8 cellular contexts compared by ENCODE assay signal in genomic region chr6:26103141-26103769, GRCh38. TPM values are rescaled to one million over a fixed set of nuclear protein-coding genes. Genes with fewer than 3 reads are reported as not detected.
DNase-seq lines count a peak whose midpoint lies in the region; ATAC-seq and TF ChIP-seq lines count a peak whose summit lies in the region.

No MANE protein-coding gene starts in this region.

- H3K9me3 Mint-ChIP-seq in chondrocyte (ENCODE audit: low read depth) = no peaks in the 10 kb centered on the region

- peak; percentile 76 for ATAC-seq in GM21619 (IDR thresholded peaks at IDR 0.05; ENCODE audit: unreplicated experiment)
- peak; percentile 11 for ATAC-seq in mucosa of descending colon
- no peak for ATAC-seq in HG02938 (IDR thresholded peaks at IDR 0.05; ENCODE audit: unreplicated experiment)

- peaks cover 27% of the 10 kb centered on the region for H3K4me1 Mint-ChIP-seq in chondrocyte (ENCODE audit: low read depth)

- H3K27ac Mint-ChIP-seq in chondrocyte (ENCODE audit: unreplicated experiment) = peak overlapping the region; percentile 96

- H3K27ac ChIP-seq in C4-2B = peak overlapping the region; percentile 89

- no peak for TF ChIP-seq CTCF in C4-2B (conservative IDR thresholded peaks at IDR 0.05)
- no peak for TF ChIP-seq CTCF in chondrocyte (IDR thresholded peaks at IDR 0.05)
- no peak for TF ChIP-seq CTCF in mucosa of descending colon (IDR thresholded peaks at IDR 0.05)

- peaks cover 17% of the 10 kb centered on the region for H3K4me1 ChIP-seq in mucosa of descending colon (ENCODE audit: low read depth)

- no peaks in the 10 kb centered on the region for H3K9me3 ChIP-seq in mucosa of descending colon

- H3K36me3 Mint-ChIP-seq in chondrocyte (ENCODE audit: low read depth) = no peaks in the 10 kb centered on the region

- H3K4me3 Mint-ChIP-seq in chondrocyte (ENCODE audit: unreplicated experiment) = peak overlapping the region; percentile 77

- no peak overlapping the region for H3K4me3 ChIP-seq in mucosa of descending colon

- intact Hi-C loops in mucosa of descending colon (cut with DNase I, micrococcal nuclease) = loop anchor here in 1 of 2 donors (5.0 kb wide), 1 partner anchor 41 kb away; no protein-coding TSS in a partner anchor

- no peaks in the 10 kb centered on the region for H3K36me3 ChIP-seq in mucosa of descending colon (ENCODE audit: low read depth)

- DNase-seq in M059J (ENCODE audit: low read depth) (peak; percentile 81), chondrocyte (ENCODE audit: low spot score) (no peak), mucosa of descending colon (no peak), GM19238 (ENCODE audit: insufficient read length, low spot score) (no peak)
- DNase-seq in activated effector memory CD4-positive, alpha-beta T cell treated with Interleukin-2 at 50 U/mL for 16 hours = no peak

- no peaks in the 10 kb centered on the region for H3K27me3 Mint-ChIP-seq in chondrocyte (ENCODE audit: low read depth)

RNA-seq across cellular contexts. Expression of gene HFE, which starts 16.0 kb away (rescaled TPM):
- 16.9 and 20.6 TPM in 2 replicates for total RNA-seq in M059J (2014; rRNA removed; shearing (Covaris generic))
- total RNA-seq in chondrocyte (6.1 to 7.5 TPM (median 6.4 TPM) in 3 replicates), mucosa of descending colon (10 to 100 TPM in 2 of 3 donors, 1 to 10 TPM in 1; 8.9 to 12.0 (median 11.1) TPM)
